In genomic region chr15:27358751-27359434, GRCh38 we compare ENCODE assay signal across 9 cellular contexts.
DNase-seq lines count a peak whose midpoint lies in the region; ATAC-seq, FAIRE-seq and TF ChIP-seq lines count a peak whose summit lies in the region.
"Had no signal": no experiment of that assay in that cellular context is flagged by ENCODE, and none has a peak within 500 bp of the region (broad histone marks: within the 10 kb centered on the region; RNA-seq: fewer than 3 reads in every experiment).

No MANE protein-coding gene starts in this region.

- 23 to 50% (median 24%) methylated on average over 8 to 19 of the region's 19 CpGs for WGBS in adrenal gland, 4 donors
- WGBS in HepG2 (ENCODE audit: low lambda C conversion rate): 42% methylated on average over 3 of the region's 19 CpGs

- POLR2A ChIA-PET in AG04450 (lab: Yijun Ruan, JAX): no interaction called here
- POLR2A ChIA-PET in HepG2 (lab: Yijun Ruan, JAX): no interaction called here

- BruUV-seq in HepG2 (replicated peaks; lab: Mats Ljungman, UMichigan): no TSS peak

- H3K27ac ChIP-seq in AG04450 (ENCODE audit: low read depth, low read length): no peak overlapping the region
- no peak overlapping the region for H3K27ac ChIP-seq in adrenal gland
- no peak overlapping the region for H3K27ac ChIP-seq in HepG2 (ENCODE audit: extremely low read length, insufficient read depth, low read length)

- no peak for FAIRE-seq in GM12891 (lab: Jason Lieb, UNC)
- FAIRE-seq in HepG2 (lab: Jason Lieb, UNC): no peak
- FAIRE-seq: TTC549 had no signal

- in situ Hi-C loops in HepG2 (cut with HindIII; ENCODE audit: extremely low pct_ligation_motif_present, low pct_unique_long_range_greater_than_20kb): loop anchor here (5.0 to 10.0 kb wide), 2 partner anchors 294 to 467 kb away; no protein-coding TSS in a partner anchor

- H3K4me3 ChIP-seq in AG04450 (ENCODE audit: low read depth, low read length) (no peak overlapping the region), adrenal gland (no peak overlapping the region), HepG2 (replicated peaks in 1 of 3; ENCODE audit: insufficient read depth in 1 of 3, low read depth in 2 of 3, low read length in 3 of 3) (no peak overlapping the region)

- TF ChIP-seq POLR2A in GM12891 (IDR thresholded peaks at IDR 0.05; ENCODE audit: low read depth, low read length) (no peak), adrenal gland (IDR thresholded peaks at IDR 0.05) (no peak), HepG2 (IDR thresholded peaks at IDR 0.05; ENCODE audit: insufficient read depth in 1 of 2, low read depth in 2 of 2, low read length in 2 of 2) (no peak)

- intact Hi-C loops in adrenal gland (cut with DNase I) (loop anchor here (2.0 to 10.0 kb wide), 2 partner anchors 304 to 470 kb away; no protein-coding TSS in a partner anchor), HepG2 (cut with micrococcal nuclease; ENCODE audit: unreplicated experiment) (loop anchor here (2.0 kb wide), 2 partner anchors 120 to 468 kb away; no protein-coding TSS in a partner anchor)

- H3K4me2 ChIP-seq in HepG2 (ENCODE audit: low read depth, low read length): no peak overlapping the region

- no peaks in the 10 kb centered on the region for H3K36me3 ChIP-seq in adrenal gland (replicated peaks in 1 of 2)
- no peaks in the 10 kb centered on the region for H3K36me3 ChIP-seq in HepG2 (replicated peaks in 1 of 2; ENCODE audit: control insufficient read depth in 1 of 2, insufficient read depth in 2 of 2, low read length in 2 of 2)

- no peaks in the 10 kb centered on the region for H3K79me2 ChIP-seq in HepG2 (ENCODE audit: insufficient read depth, low read length)

- peak; percentile 71 for ATAC-seq in HepG2
- ATAC-seq in GM19463 (IDR thresholded peaks at IDR 0.05; ENCODE audit: unreplicated experiment): no peak
- no peak for ATAC-seq in GM21825 (IDR thresholded peaks at IDR 0.05; ENCODE audit: unreplicated experiment)

- H3K4me1 ChIP-seq in adrenal gland (replicated peaks in 1 of 2): no peaks in the 10 kb centered on the region
- H3K4me1 ChIP-seq in HepG2 (ENCODE audit: insufficient read depth, low read length): no peaks in the 10 kb centered on the region

- TF ChIP-seq EP300 in HepG2 (IDR thresholded peaks at IDR 0.05; ENCODE audit: low read depth in 2 of 2, low read length in 2 of 2): no peak
- no peak for TF ChIP-seq EP300 in HepG2 (CRISPR knock-in tag; IDR thresholded peaks at IDR 0.05; ENCODE audit: borderline replicate concordance)

- peak; percentile 49; the same call in 1 of the 2 replicates for TF ChIP-seq RAD21 in HepG2 (CRISPR knock-in tag; IDR thresholded peaks at IDR 0.05)

- DNase-seq in AG04450 (ENCODE audit: low read depth, low spot score): no peak
- DNase-seq in GM12891 (ENCODE audit: insufficient read length, low spot score): peak; percentile 8
- DNase-seq in adrenal gland: peak in 6 of 7 donors; percentile 11 to 60 (median 35)
- peak; percentile 5 for DNase-seq in HepG2 (ENCODE audit: low spot score)
- DNase-seq in amniotic stem cell (lab: John Stamatoyannopoulos, UW): no peak
- DNase-seq in NCI-H446 (lab: John Stamatoyannopoulos, UW): no peak

- H3K27me3 ChIP-seq in AG04450 (ENCODE audit: control insufficient read depth, insufficient read depth, low read length) (no peaks in the 10 kb centered on the region), adrenal gland (peaks cover 4% of the 10 kb centered on the region), HepG2 (ENCODE audit: control insufficient read depth in 1 of 2, insufficient read depth in 2 of 2, low read length in 2 of 2) (no peaks in the 10 kb centered on the region)

- H3K9ac ChIP-seq in HepG2 (ENCODE audit: insufficient read depth, low read depth, low read length): no peak overlapping the region

- no peaks in the 10 kb centered on the region for H4K20me1 ChIP-seq in HepG2 (ENCODE audit: insufficient read depth, low read length)

- H3K9me3 ChIP-seq in AG04450 (ENCODE audit: control insufficient read depth, insufficient read depth, low read length): peaks cover 6% of the 10 kb centered on the region; the same call in 1 of the 2 replicates
- no peaks in the 10 kb centered on the region for H3K9me3 ChIP-seq in adrenal gland (replicated peaks in 1 of 3)
- H3K9me3 ChIP-seq in HepG2 (ENCODE audit: low read length): no peaks in the 10 kb centered on the region

- no peak overlapping the region for H2AFZ ChIP-seq in HepG2 (ENCODE audit: low read length)

- CTCF ChIA-PET in AG04450 (lab: Charles Lee): interaction anchor here (0.6 to 2.2 kb wide), 5 partner anchors 11 to 469 kb away, joined by 3 to 7 read pairs (median 6); no protein-coding TSS in a partner anchor
- CTCF ChIA-PET in HepG2 (lab: Yijun Ruan, JAX; ENCODE audit: low intra/inter-chr PET ratio, low total read pairs): interaction anchor here (0.8 to 1.7 kb wide), 2 partner anchors 299 to 470 kb away, joined by 4 to 9 read pairs; no protein-coding TSS in a partner anchor

- TF ChIP-seq CTCF in AG04450 (IDR thresholded peaks at IDR 0.05; ENCODE audit: low read depth, low read length) (peak; percentile 50), adrenal gland (IDR thresholded peaks at IDR 0.05) (peak; percentile 62 to 84 (median 75)), HepG2 (CRISPR knock-in tag; IDR thresholded peaks at IDR 0.05) (peak; percentile 76)

TF ChIP-seq in GM12891, 5 proteins besides CTCF, POLR2A, EP300 and RAD21:
- TF ChIP-seq TAF1 (IDR thresholded peaks at IDR 0.05; ENCODE audit: low read depth, low read length) (no peak), POU2F2 (IDR thresholded peaks at IDR 0.05; ENCODE audit: low read depth, low read length) (no peak), POLR2AphosphoS5 (IDR thresholded peaks at IDR 0.05; ENCODE audit: low read depth, low read length) (no peak), SPI1 (IDR thresholded peaks at IDR 0.05; ENCODE audit: low read depth, low read length) (no peak), PAX5 (IDR thresholded peaks at IDR 0.05; ENCODE audit: insufficient read depth, low read length, severe bottlenecking) (no peak)

TF ChIP-seq in HepG2, 621 proteins besides CTCF, POLR2A, EP300 and RAD21:
- TF ChIP-seq XRCC5 (optimal IDR thresholded peaks at IDR 0.05; ENCODE audit: low read length) (peak; percentile 30), ZNF451 (CRISPR knock-in tag; IDR thresholded peaks at IDR 0.05) (no peak), ZSCAN20 (CRISPR knock-in tag; IDR thresholded peaks at IDR 0.05; ENCODE audit: borderline replicate concordance) (no peak), ZNF720 (CRISPR knock-in tag; IDR thresholded peaks at IDR 0.05) (no peak), SRF (IDR thresholded peaks at IDR 0.05; ENCODE audit: low read depth, low read length) (0 out of 2 replicates have a peak, but pooled peaks have one; percentile 11), STAG1 (CRISPR knock-in tag; IDR thresholded peaks at IDR 0.05) (peak; percentile 71), PPARG (CRISPR knock-in tag; conservative IDR thresholded peaks at IDR 0.05) (no peak)

Comparison
In these comparisons a context has a peak if more than half of its experiments do, and no peak if none do; other contexts are left out.
1. DNase-seq: peak in GM12891 (single experiment), adrenal gland (6 of 7) and HepG2 (single experiment); none in AG04450 (single experiment), amniotic stem cell (single experiment) and NCI-H446 (0 of 2).
2. Peak in every context shown above with its lines, with median percentiles within 50 percentile points of each other: CTCF ChIP-seq.